Comparison of ENCODE assay signal across 22 cellular contexts in genomic region chr9:126698251-126698650, GRCh38.
DNase-seq lines count a peak whose midpoint lies in the region; ATAC-seq and TF ChIP-seq lines count a peak whose summit lies in the region.
"Had no signal": no experiment of that assay in that cellular context is flagged by ENCODE, and none has a peak within 500 bp of the region (broad histone marks: within the 10 kb centered on the region; RNA-seq: fewer than 3 reads in every experiment).

No MANE protein-coding gene starts in this region.

- DNase-seq in Daoy (ENCODE audit: low read depth) = peak; percentile 2
- DNase-seq in chondrocyte (ENCODE audit: low spot score) = peak; percentile 68
- peak; percentile 7 for DNase-seq in lower lobe of right lung
- DNase-seq in sigmoid colon = peak; percentile 44
- DNase-seq in occipital lobe (lab: John Stamatoyannopoulos, UW) = no peak
- DNase-seq: CD4-positive, alpha-beta T cell; DND-41; GOT3; Karpas-422; MV-4-11; NCI-H1105 treated with DMSO at 0.1 percent for 48 hours; NCI-H2081; NCI-H2171; NCI-H345; NCI-H524; NCI-H82; SIG-M5 had no signal

- no peak for TF ChIP-seq POLR2A in sigmoid colon (IDR thresholded peaks at IDR 0.05)

- H3K9me3 ChIP-seq in lower lobe of right lung (no peaks in the 10 kb centered on the region), sigmoid colon (no peaks in the 10 kb centered on the region)
- H3K9me3 ChIP-seq: BLaER1, Caco-2 had no signal

- no peaks in the 10 kb centered on the region for H3K36me3 Mint-ChIP-seq in chondrocyte (ENCODE audit: low read depth)

- no peak for TF ChIP-seq EP300 in sigmoid colon (IDR thresholded peaks at IDR 0.05)

- no peak overlapping the region for H3K27ac Mint-ChIP-seq in chondrocyte (ENCODE audit: unreplicated experiment)
- H3K27ac Mint-ChIP-seq: CD4-positive, alpha-beta T cell had no signal

- no peaks in the 10 kb centered on the region for H3K4me1 ChIP-seq in lower lobe of right lung
- H3K4me1 ChIP-seq in sigmoid colon = no peaks in the 10 kb centered on the region
- H3K4me1 ChIP-seq: BLaER1 had no signal

- no peaks in the 10 kb centered on the region for H3K9me3 Mint-ChIP-seq in chondrocyte (ENCODE audit: low read depth)
- H3K9me3 Mint-ChIP-seq: CD4-positive, alpha-beta T cell had no signal

- peaks cover 26% of the 10 kb centered on the region for H3K27me3 Mint-ChIP-seq in chondrocyte (ENCODE audit: low read depth)

- no peak for TF ChIP-seq CTCF in chondrocyte (IDR thresholded peaks at IDR 0.05)
- no peak for TF ChIP-seq CTCF in lower lobe of right lung (IDR thresholded peaks at IDR 0.05)
- no peak for TF ChIP-seq CTCF in sigmoid colon (IDR thresholded peaks at IDR 0.05)

- WGBS in sigmoid colon, 2 donors = 50 to 82% methylated on average over 2 of the region's 2 CpGs

- no peak overlapping the region for H3K4me3 ChIP-seq in lower lobe of right lung
- H3K4me3 ChIP-seq in sigmoid colon = no peak overlapping the region
- H3K4me3 ChIP-seq: BLaER1 had no signal

- H3K4me3 Mint-ChIP-seq in chondrocyte (ENCODE audit: unreplicated experiment) = no peak overlapping the region
- H3K4me3 Mint-ChIP-seq: CD4-positive, alpha-beta T cell had no signal

- H3K27ac ChIP-seq in lower lobe of right lung = no peak overlapping the region
- H3K27ac ChIP-seq in sigmoid colon = no peak overlapping the region
- H3K27ac ChIP-seq: BLaER1 had no signal

- ATAC-seq in lower lobe of right lung (no peak), GM18867 (IDR thresholded peaks at IDR 0.05; ENCODE audit: unreplicated experiment) (no peak), HG03039 (IDR thresholded peaks at IDR 0.05; ENCODE audit: unreplicated experiment) (no peak)
- ATAC-seq: Panc1 had no signal

- no peaks in the 10 kb centered on the region for H3K4me1 Mint-ChIP-seq in chondrocyte (ENCODE audit: low read depth)

- H3K36me3 ChIP-seq in lower lobe of right lung (no peaks in the 10 kb centered on the region), sigmoid colon (no peaks in the 10 kb centered on the region)
- H3K36me3 ChIP-seq: BLaER1 had no signal

- intact Hi-C loops in lower lobe of right lung (cut with DNase I) = no loop called here
- intact Hi-C loops in sigmoid colon (cut with DNase I) = no loop called here

- H3K27me3 ChIP-seq in lower lobe of right lung (ENCODE audit: low read depth) (peaks cover 21% of the 10 kb centered on the region), sigmoid colon (peaks cover 0 to 38% (median 14%) of the 10 kb centered on the region in 3 donors)
